In genomic region chr15:30033211-30033610, GRCh38 we compare ENCODE assay signal across 33 cellular contexts.
"Had no signal": no experiment of that assay in that cellular context is flagged by ENCODE, and none has a peak within 500 bp of the region (broad histone marks: within the 10 kb centered on the region; RNA-seq: fewer than 3 reads in every experiment).

No MANE protein-coding gene starts in this region.

- H3K27me3 ChIP-seq: body of pancreas, breast epithelium had no signal

- ATAC-seq: activated CD8-positive, alpha-beta T cell treated with anti-CD3 and anti-CD28 coated beads for 36 hours; activated T-cell treated with anti-CD3 and anti-CD28 coated beads, Interleukin-2, amount 50 U/mL, for 72 hours; activated T-helper 17 cell treated with anti-CD3 and anti-CD28 coated beads, Interleukin-2, amount 50 U/mL, for 72 hours; body of pancreas; K562; Right ventricle myocardium inferior had no signal

- DNase-seq: activated B cell treated with CpG ODN at 0.5 μM for 24 hours; activated CD4-positive, alpha-beta T cell treated with anti-CD3 and anti-CD28 coated beads, Interleukin-2, amount 10 ng/mL, durations not matched to agents 24 days and 14 days; activated CD4-positive, alpha-beta T cell treated with anti-CD3 and anti-CD28 coated beads, Interleukin-2, amount 50 U/mL, for 4 hours; activated CD4-positive, CD25-positive, alpha-beta regulatory T cell treated with anti-CD3 and anti-CD28 coated beads, Interleukin-2, amount 50 U/mL, for 72 hours; activated CD8-positive, alpha-beta T cell treated with anti-CD3 and anti-CD28 coated beads for 36 hours; activated effector memory CD4-positive, alpha-beta T cell treated with anti-CD3 and anti-CD28 coated beads, Interleukin-2, amount 50 U/mL, for 16 hours; activated naive CD4-positive, alpha-beta T cell; activated naive CD4-positive, alpha-beta T cell treated with anti-CD3 and anti-CD28 coated beads, Interleukin-2, amount 50 U/mL, for 16 hours; activated naive CD8-positive, alpha-beta T cell treated with anti-CD3 and anti-CD28 coated beads for 36 hours; activated T-cell treated with anti-CD3 and anti-CD28 coated beads, Interleukin-2, amount 50 U/mL, for 1 hour; activated T-cell treated with anti-CD3 and anti-CD28 coated beads, Interleukin-2, amount 50 U/mL, for 72 hours; body of pancreas; IMR-90; NCI-H1092 treated with DMSO at 0.1 percent for 48 hours; NCI-H1417; NCI-H187 treated with DMSO at 0.1 percent for 48 hours; NCI-H2081; NCI-H2171 treated with DMSO at 0.1 percent for 48 hours; NCI-H2227 treated with DMSO at 0.1 percent for 48 hours; NCI-H524 treated with DMSO at 0.1 percent for 48 hours; NK-92 treated with Interleukin-12 subunit alpha and Interleukin-12 subunit beta, amount 100 ng/mL, for 24 hours; PC-9; SIG-M5; SW 1271; T-helper 1 cell; T-helper 2 cell; T-helper 9 cell had no signal

- H3K27ac ChIP-seq: body of pancreas, breast epithelium, PC-9, RWPE1, VCaP had no signal
